Comparison of ENCODE assay signal across 10 cellular contexts in the genomic region with DNA sequence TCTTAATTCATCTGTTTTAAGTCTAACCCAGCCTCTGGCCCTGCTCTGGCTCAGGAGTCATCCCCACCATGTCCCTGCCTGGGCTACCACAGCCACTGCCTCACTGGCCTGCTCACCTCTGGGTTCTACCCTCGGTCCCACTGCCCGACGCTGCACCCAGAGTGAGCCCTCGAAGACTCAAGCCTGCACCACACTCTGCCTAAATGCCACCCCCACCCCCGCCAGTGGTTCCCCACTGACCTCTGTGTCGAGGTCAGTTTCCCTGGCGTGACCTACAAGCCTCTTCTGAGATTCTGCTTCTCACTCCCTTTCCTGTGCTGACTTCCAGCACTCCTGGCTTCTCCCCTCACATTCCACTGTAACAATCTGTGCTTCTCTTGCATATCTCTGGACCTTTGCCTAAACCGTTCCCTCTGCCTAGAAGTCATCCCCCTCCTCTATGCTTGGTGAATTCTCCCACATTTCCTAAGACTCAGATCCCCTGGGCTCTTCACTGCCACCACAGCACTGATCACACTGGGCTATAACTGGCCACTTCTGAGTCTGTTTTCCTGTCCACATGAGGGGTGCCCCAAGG. TPM values are rescaled to one million over a fixed set of nuclear protein-coding genes. Genes with fewer than 3 reads are reported as not detected.
DNase-seq lines count a peak whose midpoint lies in the region; TF ChIP-seq lines count a peak whose summit lies in the region.
"Had no signal": no experiment of that assay in that cellular context is flagged by ENCODE, and none has a peak within 500 bp of the region (broad histone marks: within the 10 kb centered on the region; RNA-seq: fewer than 3 reads in every experiment).

No MANE protein-coding gene starts in this region.

- H3K27me3 ChIP-seq in adipocyte (replicated peaks; ENCODE audit: control insufficient read depth, insufficient read depth, low read length): no peaks in the 10 kb centered on the region
- H3K27me3 ChIP-seq in suprapubic skin: no peaks in the 10 kb centered on the region

- H3K9me3 ChIP-seq in adipocyte (ENCODE audit: control insufficient read depth, low read length): no peaks in the 10 kb centered on the region
- no peaks in the 10 kb centered on the region for H3K9me3 ChIP-seq in suprapubic skin

- H3K27me3 Mint-ChIP-seq in activated naive CD4-positive, alpha-beta T cell treated with anti-CD3 and anti-CD28 coated beads for 36 hours (ENCODE audit: low read depth): no peaks in the 10 kb centered on the region
- H3K27me3 Mint-ChIP-seq in immature natural killer cell (ENCODE audit: low read depth in 3 of 3): peaks cover 0 to 10% (median 5%) of the 10 kb centered on the region in 3 donors

- peak overlapping the region; percentile 20 for H3K27ac Mint-ChIP-seq in activated naive CD4-positive, alpha-beta T cell treated with anti-CD3 and anti-CD28 coated beads for 36 hours
- H3K27ac Mint-ChIP-seq in immature natural killer cell: peak overlapping the region; percentile 20 to 84 (median 58)

- peak overlapping the region; percentile 12 for H3K4me3 ChIP-seq in adipocyte (ENCODE audit: low read length)
- H3K4me3 ChIP-seq in suprapubic skin: no peak overlapping the region

- no peak for TF ChIP-seq CTCF in suprapubic skin (IDR thresholded peaks at IDR 0.05)
- TF ChIP-seq CTCF in GM13976 (IDR thresholded peaks at IDR 0.05; ENCODE audit: borderline replicate concordance, control extremely low read depth, extremely low read depth, insufficient read depth, missing control alignments): no peak

- TF ChIP-seq POLR2A in suprapubic skin (IDR thresholded peaks at IDR 0.05): no peak

- peak overlapping the region; percentile 64 for H3K27ac ChIP-seq in suprapubic skin

- CTCF ChIA-PET in activated naive CD4-positive, alpha-beta T cell treated with anti-CD3 and anti-CD28 coated beads for 36 hours (lab: Charles Lee): interaction anchor here (0.9 to 1.0 kb wide), 2 partner anchors 18 to 491 kb away, joined by 3 read pairs; no protein-coding TSS in a partner anchor

- no peak overlapping the region for H3K4me3 Mint-ChIP-seq in activated naive CD4-positive, alpha-beta T cell treated with anti-CD3 and anti-CD28 coated beads for 36 hours
- H3K4me3 Mint-ChIP-seq in immature natural killer cell: no peak overlapping the region

- H3K36me3 ChIP-seq in adipocyte (ENCODE audit: control insufficient read depth, insufficient read depth, low read length, severe bottlenecking) (peaks cover 52% of the 10 kb centered on the region), suprapubic skin (peaks cover 64% of the 10 kb centered on the region)

- in situ Hi-C loops in GM13976 (cut with MboI; ENCODE audit: low sequenced_read_pairs, unreplicated experiment): no loop called here

- intact Hi-C loops in activated naive CD4-positive, alpha-beta T cell treated with anti-CD3 and anti-CD28 coated beads for 36 hours (cut with micrococcal nuclease): no loop called here

- no peaks in the 10 kb centered on the region for H3K9me3 Mint-ChIP-seq in activated naive CD4-positive, alpha-beta T cell treated with anti-CD3 and anti-CD28 coated beads for 36 hours
- H3K9me3 Mint-ChIP-seq in immature natural killer cell: no peaks in the 10 kb centered on the region

- peak overlapping the region; percentile 43 for H3K9ac ChIP-seq in adipocyte (ENCODE audit: low read length)

- DNase-seq in activated naive CD4-positive, alpha-beta T cell treated with anti-CD3 and anti-CD28 coated beads for 36 hours: no peak
- no peak for DNase-seq in activated naive CD4-positive, alpha-beta T cell treated with anti-CD3 and anti-CD28 coated beads, Interleukin-2, amount 50 U/mL, for 16 hours
- DNase-seq in adipocyte (ENCODE audit: low read depth): no peak
- DNase-seq in immature natural killer cell: no peak
- DNase-seq in suprapubic skin (ENCODE audit: low spot score in 2 of 2): no peak
- no peak for DNase-seq in GM13976 (ENCODE audit: low spot score)
- DNase-seq in OCI-M2 (lab: John Stamatoyannopoulos, UW; ENCODE audit: unreplicated experiment): no peak
- no peak for DNase-seq in foreskin melanocyte
- DNase-seq: activated gamma-delta T cell treated with Interleukin-2 at 50 U/mL for 16 hours, NCI-H187 treated with DMSO at 0.1 percent for 48 hours had no signal

- WGBS in suprapubic skin: 59% methylated on average over 8 of the region's 8 CpGs

- no peaks in the 10 kb centered on the region for H3K36me3 Mint-ChIP-seq in activated naive CD4-positive, alpha-beta T cell treated with anti-CD3 and anti-CD28 coated beads for 36 hours (ENCODE audit: low read depth)
- H3K36me3 Mint-ChIP-seq in immature natural killer cell: peaks cover 0 to 29% (median 5%) of the 10 kb centered on the region in 3 donors

- TF ChIP-seq EP300 in suprapubic skin (IDR thresholded peaks at IDR 0.05): no peak

- H3K4me1 Mint-ChIP-seq in activated naive CD4-positive, alpha-beta T cell treated with anti-CD3 and anti-CD28 coated beads for 36 hours (ENCODE audit: low read depth): peaks cover 13% of the 10 kb centered on the region
- H3K4me1 Mint-ChIP-seq in immature natural killer cell: peaks cover 20 to 31% of the 10 kb centered on the region in 2 donors

- H3K4me1 ChIP-seq in adipocyte (ENCODE audit: control insufficient read depth, insufficient read depth, low read length) (peaks cover 41% of the 10 kb centered on the region), suprapubic skin (peaks cover 40% of the 10 kb centered on the region)

RNA-seq across cellular contexts. Expression of gene PDE2A, which starts 12.5 kb away (rescaled TPM):
- total RNA-seq in activated naive CD4-positive, alpha-beta T cell treated with anti-CD3 and anti-CD28 coated beads for 36 hours: 1 to 10 TPM in 1 of 2 experiments, under 1 TPM in 1; 0.69 to 1.1 TPM
- not detected for polyA plus RNA-seq in immature natural killer cell
- total RNA-seq in suprapubic skin: 10 to 100 TPM in 3 of 4 donors, 1 to 10 TPM in 1; 5.4 to 49.9 (median 31.2) TPM
